ENCODE assay signal across 21 cellular contexts in genomic region chr21:42385619-42386018, GRCh38. TPM values are rescaled to one million over a fixed set of nuclear protein-coding genes. Genes with fewer than 3 reads are reported as not detected.
"Had no signal": no experiment of that assay in that cellular context is flagged by ENCODE, and none has a peak within 500 bp of the region (broad histone marks: within the 10 kb centered on the region; RNA-seq: fewer than 3 reads in every experiment).

No MANE protein-coding gene starts in this region.

- H3K27me3 ChIP-seq: pancreas, suprapubic skin, upper lobe of left lung had no signal

- H3K36me3 Mint-ChIP-seq: mesothelial cell of epicardium had no signal

- H3K27ac ChIP-seq: dorsolateral prefrontal cortex, gastrocnemius medialis, heart left ventricle, lower lobe of right lung, pancreas, suprapubic skin, upper lobe of left lung had no signal

- H3K4me3 ChIP-seq: dorsolateral prefrontal cortex, gastrocnemius medialis, heart left ventricle, lower lobe of right lung, pancreas, suprapubic skin, upper lobe of left lung had no signal

- ATAC-seq: activated CD4-positive, CD25-positive, alpha-beta regulatory T cell treated with anti-CD3 and anti-CD28 coated beads, Interleukin-2, amount 50 U/mL, for 24 hours; gastrocnemius medialis; left cardiac atrium; lower lobe of right lung; stimulated activated naive CD8-positive, alpha-beta T cell treated with anti-CD3 and anti-CD28 coated beads, Interleukin-15, Interleukin-2, amounts not matched to agents 100 U/mL and 50 U/mL, for 24 hours had no signal

- H3K9me3 ChIP-seq: gastrocnemius medialis, lower lobe of right lung, pancreas, suprapubic skin had no signal

- H3K36me3 ChIP-seq: gastrocnemius medialis, heart left ventricle, lower lobe of right lung, pancreas, suprapubic skin, upper lobe of left lung had no signal

- H3K27ac Mint-ChIP-seq: activated T-helper 2 cell treated with anti-CD3 and anti-CD28 coated beads, Interferon-gamma antibody, Interleukin-2, Interleukin-4, amounts not matched to agents 10 μg/mL and 5 μg/mL and 100 μg/mL, durations not matched to agents 14 hours and 24 hours and 36 hours; mesothelial cell of epicardium had no signal

- DNase-seq: activated naive CD4-positive, alpha-beta T cell treated with anti-CD3 and anti-CD28 coated beads, Interleukin-2, amount 50 U/mL, for 16 hours; activated T-cell treated with anti-CD3 and anti-CD28 coated beads for 4 hours; erythroblast; gastrocnemius medialis; heart left ventricle; left cardiac atrium; lower lobe of right lung; naive B cell; stimulated activated CD4-positive, alpha-beta T cell treated with anti-CD3 and anti-CD28 coated beads, Interleukin-4, amount 100 ng/mL, for 24 hours; stimulated activated naive CD8-positive, alpha-beta T cell treated with anti-CD3 and anti-CD28 coated beads, Interleukin-15, Interleukin-2, amounts not matched to agents 100 U/mL and 50 U/mL, for 24 hours had no signal

- H3K4me3 Mint-ChIP-seq: mesothelial cell of epicardium had no signal

- H3K4me1 ChIP-seq: gastrocnemius medialis, lower lobe of right lung, pancreas, suprapubic skin had no signal

RNA-seq across cellular contexts. Expression of gene TMPRSS3, which starts 10.2 kb away (rescaled TPM):
- total RNA-seq: astrocyte, chondrocyte, gastrocnemius medialis, mesothelial cell of epicardium had no signal
- polyA plus RNA-seq: heart left ventricle had no signal

RNA-seq across cellular contexts. Expression of gene UBASH3A, which starts 18.1 kb away (rescaled TPM):
- total RNA-seq: astrocyte, chondrocyte, mesothelial cell of epicardium, renal cortical epithelial cell had no signal

RNA-seq across cellular contexts. Expression of gene TFF1, which starts 19.3 kb away (rescaled TPM):
- total RNA-seq: astrocyte; chondrocyte; dorsolateral prefrontal cortex; gastrocnemius medialis; heart left ventricle; left cardiac atrium; lower lobe of right lung; mesothelial cell of epicardium; renal cortical epithelial cell; suprapubic skin; T-helper 2 cell treated with Interferon-gamma antibody and Interleukin-4, amounts not matched to agents 100 ng/mL and 5 ng/mL, for 36 hours had no signal
- polyA plus RNA-seq: heart left ventricle had no signal

RNA-seq across cellular contexts. Expression of gene TFF2, which starts 34.8 kb away (rescaled TPM):
- total RNA-seq: activated T-helper 2 cell treated with anti-CD3 and anti-CD28 coated beads, Interferon-gamma antibody, Interleukin-2, Interleukin-4, amounts not matched to agents 10 μg/mL and 5 μg/mL and 100 μg/mL, durations not matched to agents 14 hours and 24 hours and 36 hours; astrocyte; chondrocyte; dorsolateral prefrontal cortex; gastrocnemius medialis; heart left ventricle; left cardiac atrium; lower lobe of right lung; mesothelial cell of epicardium; renal cortical epithelial cell; suprapubic skin; T-helper 2 cell treated with Interferon-gamma antibody and Interleukin-4, amounts not matched to agents 100 ng/mL and 5 ng/mL, for 36 hours; upper lobe of left lung had no signal
- polyA plus RNA-seq: heart left ventricle had no signal
